In genomic region chr14:49865431-49865859, GRCh38 we compare ENCODE assay signal across 8 cellular contexts. TPM values are rescaled to one million over a fixed set of nuclear protein-coding genes. Genes with fewer than 3 reads are reported as not detected.
DNase-seq lines count a peak whose midpoint lies in the region; ATAC-seq and TF ChIP-seq lines count a peak whose summit lies in the region.

No MANE protein-coding gene starts in this region.

- peaks cover 11% of the 10 kb centered on the region for H3K4me1 ChIP-seq in mucosa of descending colon (ENCODE audit: low read depth)

- no peaks in the 10 kb centered on the region for H3K36me3 ChIP-seq in mucosa of descending colon (ENCODE audit: low read depth)

- DNase-seq in activated gamma-delta T cell treated with Interleukin-2 at 50 U/mL for 16 hours: peak; percentile 79
- DNase-seq in activated gamma-delta T cell (lab: John Stamatoyannopoulos, UW): no peak
- peak; percentile 35 for DNase-seq in NCI-H345 treated with DMSO at 0.1 percent for 48 hours (lab: John Stamatoyannopoulos, UW; ENCODE audit: unreplicated experiment)
- DNase-seq in activated CD4-positive, alpha-beta T cell treated with anti-CD3 and anti-CD28 coated beads, Interleukin-2, amount 50 U/mL, for 4 hours: peak; percentile 73 to 82
- DNase-seq in effector CD4-positive, alpha-beta T cell: peak; percentile 73
- DNase-seq in mucosa of descending colon: peak; percentile 85 to 94 (median 92)
- DNase-seq in stimulated activated CD8-positive, alpha-beta memory T cell treated with anti-CD3 and anti-CD28 coated beads, Interleukin-7, amount 100 ng/mL, for 1 hour (ENCODE audit: low read depth in 2 of 2): peak; percentile 53 to 69
- no peak for DNase-seq in 8988T

- ATAC-seq in mucosa of descending colon: no peak

- peak; percentile 81 for TF ChIP-seq CTCF in mucosa of descending colon (IDR thresholded peaks at IDR 0.05)

- no peaks in the 10 kb centered on the region for H3K9me3 ChIP-seq in mucosa of descending colon

- intact Hi-C loops in mucosa of descending colon (cut with DNase I, micrococcal nuclease): loop anchor here (5.0 to 10.0 kb wide), 3 partner anchors 179 to 369 kb away; partner anchors contain the start of gene SOS2 (in 1 of the 2)

- no peak overlapping the region for H3K4me3 ChIP-seq in mucosa of descending colon

RNA-seq across cellular contexts. Expression of gene NEMF, which starts 12.9 kb away (rescaled TPM):
- 10 to 100 TPM; 54.8 to 68.9 (median 66.6) TPM for total RNA-seq in mucosa of descending colon

RNA-seq across cellular contexts. Expression of gene ARF6, which starts 27.4 kb away (rescaled TPM):
- 100 to 1,000 TPM in 2 of 3 donors, 10 to 100 TPM in 1; 84.3 to 125 (median 123) TPM for total RNA-seq in mucosa of descending colon

Comparison
In these comparisons a context has a peak if more than half of its experiments do, and no peak if none do; other contexts are left out.
1. DNase-seq: peak in activated gamma-delta T cell treated with Interleukin-2 at 50 U/mL for 16 hours (single experiment), NCI-H345 treated with DMSO at 0.1 percent for 48 hours (single experiment), activated CD4-positive, alpha-beta T cell treated with anti-CD3 and anti-CD28 coated beads, Interleukin-2, amount 50 U/mL, for 4 hours (2 of 2), effector CD4-positive, alpha-beta T cell (single experiment), mucosa of descending colon (3 of 3) and stimulated activated CD8-positive, alpha-beta memory T cell treated with anti-CD3 and anti-CD28 coated beads, Interleukin-7, amount 100 ng/mL, for 1 hour (2 of 2); none in activated gamma-delta T cell (single experiment) and 8988T (single experiment).